In genomic region chr5:146967646-146968045, GRCh38 we compare ENCODE assay signal across 18 cellular contexts.
A peak's percentile ranks its signal among the peaks of the same experiment; 100 is the strongest.
DNase-seq lines count a peak whose midpoint lies in the region; ATAC-seq lines count a peak whose summit lies in the region.
"Had no signal": no experiment of that assay in that cellular context is flagged by ENCODE, and none has a peak within 500 bp of the region (broad histone marks: within the 10 kb centered on the region; RNA-seq: fewer than 3 reads in every experiment).

No MANE protein-coding gene starts in this region.

- H3K27me3 ChIP-seq in BLaER1 treated with 17β-estradiol and CSF1 and Interleukin-3, amounts not matched to agents 10 nM and 100 nM = no peaks in the 10 kb centered on the region
- H3K27me3 ChIP-seq: SJCRH30 had no signal

- no peaks in the 10 kb centered on the region for H3K9me3 Mint-ChIP-seq in stimulated activated effector memory CD8-positive, alpha-beta T cell treated with anti-CD3 and anti-CD28 coated beads, Interleukin-12 subunit alpha, Interleukin-12 subunit beta, amount 100 ng/mL, for 72 hours
- H3K9me3 Mint-ChIP-seq: CD8-positive, alpha-beta T cell; GM23338 had no signal

- H3K4me3 Mint-ChIP-seq in stimulated activated effector memory CD8-positive, alpha-beta T cell treated with anti-CD3 and anti-CD28 coated beads, Interleukin-12 subunit alpha, Interleukin-12 subunit beta, amount 100 ng/mL, for 72 hours = no peak overlapping the region
- H3K4me3 Mint-ChIP-seq: CD8-positive, alpha-beta T cell; GM23338 had no signal

- H3K4me1 ChIP-seq in BLaER1 treated with 17β-estradiol and CSF1 and Interleukin-3, amounts not matched to agents 10 nM and 100 nM = peaks cover 0 to 27% (median 17%) of the 10 kb centered on the region in 10 experiments; a peak in 17 of 20 replicates
- H3K4me1 ChIP-seq: SJCRH30 had no signal

- H3K36me3 ChIP-seq in BLaER1 treated with 17β-estradiol and CSF1 and Interleukin-3, amounts not matched to agents 10 nM and 100 nM = no peaks in the 10 kb centered on the region
- H3K36me3 ChIP-seq: SJCRH30 had no signal

- H3K4me2 ChIP-seq in BLaER1 treated with 17β-estradiol and CSF1 and Interleukin-3, amounts not matched to agents 10 nM and 100 nM = peak overlapping the region in 9 of 11 experiments; percentile 13 to 76 (median 60); a peak in 16 of 22 replicates
- H3K4me2 ChIP-seq: GM23338 had no signal

- no peak overlapping the region for H3K4me3 ChIP-seq in BLaER1 treated with 17β-estradiol and CSF1 and Interleukin-3, amounts not matched to agents 10 nM and 100 nM
- H3K4me3 ChIP-seq: GM23338, SJCRH30 had no signal

- H3K27ac ChIP-seq in BLaER1 treated with 17β-estradiol and CSF1 and Interleukin-3, amounts not matched to agents 10 nM and 100 nM = no peak overlapping the region
- H3K27ac ChIP-seq: SJCRH30 had no signal

- DNase-seq in NCI-H69 (lab: John Stamatoyannopoulos, UW) (peak; percentile 42), inferior parietal cortex (ENCODE audit: extremely low spot score) (peak; percentile 66), stromal cell of bone marrow (ENCODE audit: low read depth) (peak; percentile 1), SKM-1 (lab: John Stamatoyannopoulos, UW; ENCODE audit: unreplicated experiment) (no peak), SIG-M5 (lab: John Stamatoyannopoulos, UW) (no peak)
- no peak for DNase-seq in stimulated activated effector memory CD8-positive, alpha-beta T cell treated with anti-CD3 and anti-CD28 coated beads, Interleukin-12 subunit alpha, Interleukin-12 subunit beta, amount 100 ng/mL, for 72 hours (ENCODE audit: low spot score in 2 of 2)
- DNase-seq in activated effector memory CD4-positive, alpha-beta T cell treated with Interleukin-2 at 50 U/mL for 16 hours = no peak
- DNase-seq: AML-193; CD8-positive, alpha-beta T cell; IMR-90; Kasumi-1; NCI-H1105 treated with DMSO at 0.1 percent for 48 hours; NCI-H2081; NCI-H82; RPMI8226; SJCRH30 had no signal

- no peak for ATAC-seq in stimulated activated effector memory CD8-positive, alpha-beta T cell treated with anti-CD3 and anti-CD28 coated beads, Interleukin-12 subunit alpha, Interleukin-12 subunit beta, amount 100 ng/mL, for 72 hours
- ATAC-seq: CD8-positive, alpha-beta T cell; GM23338 had no signal

- H3K27ac Mint-ChIP-seq in stimulated activated effector memory CD8-positive, alpha-beta T cell treated with anti-CD3 and anti-CD28 coated beads, Interleukin-12 subunit alpha, Interleukin-12 subunit beta, amount 100 ng/mL, for 72 hours = no peak overlapping the region
- H3K27ac Mint-ChIP-seq: CD8-positive, alpha-beta T cell; GM23338 had no signal

- no peaks in the 10 kb centered on the region for H3K4me1 Mint-ChIP-seq in stimulated activated effector memory CD8-positive, alpha-beta T cell treated with anti-CD3 and anti-CD28 coated beads, Interleukin-12 subunit alpha, Interleukin-12 subunit beta, amount 100 ng/mL, for 72 hours

- H4K20me1 ChIP-seq in BLaER1 treated with 17β-estradiol and CSF1 and Interleukin-3, amounts not matched to agents 10 nM and 100 nM = no peaks in the 10 kb centered on the region

- peak overlapping the region in 2 of 11 experiments; percentile 11 to 35; a peak in 2 of 22 replicates for H3K9ac ChIP-seq in BLaER1 treated with 17β-estradiol and CSF1 and Interleukin-3, amounts not matched to agents 10 nM and 100 nM

- H3K9me3 ChIP-seq in BLaER1 treated with 17β-estradiol and CSF1 and Interleukin-3, amounts not matched to agents 10 nM and 100 nM (replicated peaks in 1 of 11) = no peaks in the 10 kb centered on the region
- H3K9me3 ChIP-seq: SJCRH30 had no signal

- no peaks in the 10 kb centered on the region for H3K36me3 Mint-ChIP-seq in stimulated activated effector memory CD8-positive, alpha-beta T cell treated with anti-CD3 and anti-CD28 coated beads, Interleukin-12 subunit alpha, Interleukin-12 subunit beta, amount 100 ng/mL, for 72 hours
- H3K36me3 Mint-ChIP-seq: CD8-positive, alpha-beta T cell had no signal

Comparison
In these comparisons a context has a peak if more than half of its experiments do, and no peak if none do; other contexts are left out.
1. DNase-seq: peak in NCI-H69 (single experiment), inferior parietal cortex (single experiment) and stromal cell of bone marrow (single experiment); none in stimulated activated effector memory CD8-positive, alpha-beta T cell treated with anti-CD3 and anti-CD28 coated beads, Interleukin-12 subunit alpha, Interleukin-12 subunit beta, amount 100 ng/mL, for 72 hours (0 of 2), SKM-1 (single experiment), SIG-M5 (single experiment) and activated effector memory CD4-positive, alpha-beta T cell treated with Interleukin-2 at 50 U/mL for 16 hours (single experiment).